Comparison of ENCODE assay signal across 1 cellular context in the genomic region with DNA sequence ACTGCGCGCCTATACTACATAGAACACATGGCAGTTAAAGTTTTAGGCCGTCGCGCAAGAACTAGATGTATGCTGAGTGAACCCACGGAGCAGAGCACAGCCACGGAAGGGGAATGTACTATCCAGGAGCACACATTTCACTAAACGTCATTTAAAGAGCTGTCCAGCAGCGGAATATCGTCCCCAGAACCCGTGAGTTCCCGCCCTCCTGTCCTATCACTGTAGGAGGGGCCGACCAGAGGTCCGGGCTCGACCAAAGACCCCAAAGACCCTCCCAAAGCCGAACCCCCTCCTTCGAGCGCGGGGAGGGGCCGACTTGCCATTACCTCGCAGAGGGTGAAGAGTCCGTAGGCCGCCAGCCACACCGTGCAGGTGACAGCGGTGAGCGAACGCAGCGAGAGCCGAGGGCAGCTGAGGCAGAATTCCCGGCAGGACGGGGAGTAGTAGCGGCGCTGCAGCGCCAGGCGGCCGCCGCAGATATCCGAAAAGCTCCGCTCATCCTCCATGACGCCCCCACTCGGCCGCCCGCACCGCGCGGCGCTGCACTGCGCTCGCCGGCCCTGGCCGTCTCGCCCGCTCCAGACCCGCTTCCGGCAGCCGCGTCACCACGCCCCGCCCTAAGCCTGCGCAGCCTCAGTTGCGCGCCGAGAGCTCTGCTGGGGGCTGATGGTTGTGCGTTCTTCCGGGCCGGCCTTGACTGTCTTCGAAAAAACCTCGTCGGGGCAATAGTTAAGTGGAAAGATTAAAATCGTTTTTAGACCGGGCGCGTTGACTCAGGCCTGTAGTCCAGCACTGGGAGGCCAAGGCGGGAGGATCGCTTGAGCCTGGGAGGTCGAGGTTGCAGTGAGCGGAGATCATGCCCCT.
TF ChIP-seq lines count a peak whose summit lies in the region.

A gene with protein sequence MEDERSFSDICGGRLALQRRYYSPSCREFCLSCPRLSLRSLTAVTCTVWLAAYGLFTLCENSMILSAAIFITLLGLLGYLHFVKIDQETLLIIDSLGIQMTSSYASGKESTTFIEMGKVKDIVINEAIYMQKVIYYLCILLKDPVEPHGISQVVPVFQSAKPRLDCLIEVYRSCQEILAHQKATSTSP (minus strand): TSS at position 571 of the 864 bp plus-strand sequence. CDS start 65 bp downstream, at position 506.

TF ChIP-seq in SK-N-SH, 30 proteins besides CTCF, POLR2A, EP300 and RAD21 (continued from another document):
- TF ChIP-seq, protein P1, sequence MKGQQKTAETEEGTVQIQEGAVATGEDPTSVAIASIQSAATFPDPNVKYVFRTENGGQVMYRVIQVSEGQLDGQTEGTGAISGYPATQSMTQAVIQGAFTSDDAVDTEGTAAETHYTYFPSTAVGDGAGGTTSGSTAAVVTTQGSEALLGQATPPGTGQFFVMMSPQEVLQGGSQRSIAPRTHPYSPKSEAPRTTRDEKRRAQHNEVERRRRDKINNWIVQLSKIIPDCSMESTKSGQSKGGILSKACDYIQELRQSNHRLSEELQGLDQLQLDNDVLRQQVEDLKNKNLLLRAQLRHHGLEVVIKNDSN (IDR thresholded peaks at IDR 0.05; ENCODE audit: borderline replicate concordance, low read depth) = no peak
- TF ChIP-seq MEF2A (IDR thresholded peaks at IDR 0.05; ENCODE audit: borderline replicate concordance, low read depth) (no peak), CHD2 (IDR thresholded peaks at IDR 0.05; ENCODE audit: low read length, partially characterized antibody) (peak; percentile 24), EZH2phosphoT487 (IDR thresholded peaks at IDR 0.05; ENCODE audit: borderline replicate concordance, low read depth) (no peak), YY1 (IDR thresholded peaks at IDR 0.05; ENCODE audit: low read depth) (peak; percentile 50; the same call in 1 of the 2 replicates), TAF1 (IDR thresholded peaks at IDR 0.05; ENCODE audit: borderline replicate concordance, low read depth, low read length) (peak; percentile 70; the same call in 1 of the 2 replicates), POLR2AphosphoS5 (IDR thresholded peaks at IDR 0.05; ENCODE audit: low read depth, low read length) (peak; percentile 82)
- TF ChIP-seq, protein P2, sequence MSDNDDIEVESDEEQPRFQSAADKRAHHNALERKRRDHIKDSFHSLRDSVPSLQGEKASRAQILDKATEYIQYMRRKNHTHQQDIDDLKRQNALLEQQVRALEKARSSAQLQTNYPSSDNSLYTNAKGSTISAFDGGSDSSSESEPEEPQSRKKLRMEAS (IDR thresholded peaks at IDR 0.05; ENCODE audit: low read depth) = peak; percentile 58; the same call in 1 of the 2 replicates
